ENCODE assay signal across 8 cellular contexts in the genomic region with DNA sequence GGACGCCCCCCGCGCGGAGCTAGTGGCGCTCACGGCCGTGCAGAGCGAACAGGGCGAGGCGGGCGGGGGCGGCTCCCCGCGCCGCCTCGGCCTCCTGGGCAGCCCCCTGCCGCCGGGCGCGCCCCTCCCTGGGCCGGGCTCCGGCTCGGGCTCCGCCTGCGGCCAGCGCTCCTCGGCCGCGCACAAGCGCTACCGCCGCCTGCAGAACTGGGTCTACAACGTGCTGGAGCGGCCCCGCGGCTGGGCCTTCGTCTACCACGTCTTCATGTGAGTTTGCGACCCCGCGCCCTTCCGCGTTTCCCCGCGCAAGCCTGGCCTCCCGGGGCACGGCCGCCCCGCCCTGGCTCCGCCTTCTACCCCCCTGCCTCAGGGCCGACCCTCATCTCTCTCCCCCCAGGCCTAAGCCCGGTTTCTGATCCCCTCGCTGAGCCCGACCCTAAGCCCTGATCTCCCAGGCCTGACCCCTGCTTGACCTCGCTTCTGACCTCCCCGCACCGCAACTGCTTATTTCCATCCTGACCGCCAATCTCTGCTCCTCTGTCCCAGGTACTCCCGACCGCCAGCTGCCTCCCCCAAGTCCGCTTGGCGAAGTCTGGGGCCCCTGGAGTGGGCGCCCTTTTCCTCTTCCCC. TPM values are rescaled to one million over a fixed set of nuclear protein-coding genes. Genes with fewer than 3 reads are reported as not detected.
DNase-seq lines count a peak whose midpoint lies in the region; ATAC-seq, FAIRE-seq and TF ChIP-seq lines count a peak whose summit lies in the region.

No MANE protein-coding gene starts in this region.

- no peaks in the 10 kb centered on the region for H3K27me3 Mint-ChIP-seq in osteocyte (ENCODE audit: unreplicated experiment)

- H3K4me2 ChIP-seq in endothelial cell of umbilical vein (ENCODE audit: insufficient read depth, low read length): no peak overlapping the region

- TF ChIP-seq POLR2A in endothelial cell of umbilical vein (IDR thresholded peaks at IDR 0.05; ENCODE audit: low read depth, low read length): no peak

- H3K4me3 ChIP-seq in endothelial cell of umbilical vein (replicated peaks in 1 of 3; ENCODE audit: insufficient read depth in 1 of 3, low read depth in 1 of 3, low read length in 3 of 3) (peak overlapping the region in 1 of 3 experiments; percentile 9), SJCRH30 (no peak overlapping the region)

- peaks cover 13 to 20% of the 10 kb centered on the region in 2 experiments for H3K27me3 ChIP-seq in endothelial cell of umbilical vein (ENCODE audit: control insufficient read depth in 2 of 2, insufficient read depth in 2 of 2, low read length in 2 of 2)
- H3K27me3 ChIP-seq in SJCRH30: peaks cover 10% of the 10 kb centered on the region; the same call in 1 of the 2 replicates

- POLR2A ChIA-PET in endothelial cell of umbilical vein (lab: Charles Lee): no interaction called here

- H3K27ac ChIP-seq in endothelial cell of umbilical vein (ENCODE audit: insufficient read depth, low read depth, low read length): no peak overlapping the region
- no peak overlapping the region for H3K27ac ChIP-seq in SJCRH30

- peaks cover 19% of the 10 kb centered on the region for H3K4me1 Mint-ChIP-seq in osteocyte (ENCODE audit: unreplicated experiment)

- ATAC-seq in HG03159 (IDR thresholded peaks at IDR 0.05; ENCODE audit: unreplicated experiment) (no peak), GM21528 (IDR thresholded peaks at IDR 0.05; ENCODE audit: low FRiP score, unreplicated experiment) (no peak)

- H3K36me3 Mint-ChIP-seq in osteocyte (ENCODE audit: unreplicated experiment): peaks cover 2% of the 10 kb centered on the region

- H3K9me1 ChIP-seq in endothelial cell of umbilical vein (replicated peaks; ENCODE audit: control insufficient read depth, extremely low read depth, insufficient read depth, low read length): no peaks in the 10 kb centered on the region

- DNase-seq in GM03348 (ENCODE audit: low spot score) (peak; percentile 51), NCI-H748 (lab: John Stamatoyannopoulos, UW; ENCODE audit: unreplicated experiment) (peak; percentile 94), endothelial cell of umbilical vein (ENCODE audit: low read depth, low spot score) (no peak), osteocyte (ENCODE audit: extremely low spot score, unreplicated experiment) (no peak), SJCRH30 (no peak)
- DNase-seq in activated CD4-positive, CD25-positive, alpha-beta regulatory T cell treated with anti-CD3 and anti-CD28 coated beads, Interleukin-2, amount 50 U/mL, for 72 hours: no peak

- H3K9me3 Mint-ChIP-seq in osteocyte (ENCODE audit: unreplicated experiment): no peaks in the 10 kb centered on the region

- H2AFZ ChIP-seq in endothelial cell of umbilical vein (ENCODE audit: low read depth, low read length): no peak overlapping the region

- H3K4me1 ChIP-seq in endothelial cell of umbilical vein (ENCODE audit: control insufficient read depth, extremely low read depth, insufficient read depth, low read length): no peaks in the 10 kb centered on the region
- peaks cover 25% of the 10 kb centered on the region for H3K4me1 ChIP-seq in SJCRH30

- H3K9me3 ChIP-seq in endothelial cell of umbilical vein (replicated peaks; ENCODE audit: control insufficient read depth, insufficient read depth, low read length): no peaks in the 10 kb centered on the region
- H3K9me3 ChIP-seq in SJCRH30 (replicated peaks): no peaks in the 10 kb centered on the region

- no peaks in the 10 kb centered on the region for H3K79me2 ChIP-seq in endothelial cell of umbilical vein (ENCODE audit: control insufficient read depth, insufficient read depth, low read length)

- H3K36me3 ChIP-seq in endothelial cell of umbilical vein (ENCODE audit: control insufficient read depth in 2 of 2, extremely low read depth in 1 of 2, insufficient read depth in 2 of 2, low read length in 2 of 2) (no peaks in the 10 kb centered on the region), SJCRH30 (no peaks in the 10 kb centered on the region)

- H3K9ac ChIP-seq in endothelial cell of umbilical vein (replicated peaks; ENCODE audit: extremely low read depth, insufficient read depth, low read length): no peak overlapping the region

- dilution Hi-C loops in endothelial cell of umbilical vein (cut with MboI; ENCODE audit: extremely low pct_ligation_motif_present, low sequenced_read_pairs): no loop called here

- CTCF ChIA-PET in endothelial cell of umbilical vein (lab: Charles Lee): no interaction called here

- no peak overlapping the region for H3K27ac Mint-ChIP-seq in osteocyte (ENCODE audit: unreplicated experiment)

- FAIRE-seq in endothelial cell of umbilical vein (lab: Jason Lieb, UNC): no peak

- intact Hi-C loops in endothelial cell of umbilical vein (cut with micrococcal nuclease): no loop called here

- no TSS peak for BruUV-seq in endothelial cell of umbilical vein (replicated peaks; lab: Mats Ljungman, UMichigan)

- no peak for TF ChIP-seq CTCF in endothelial cell of umbilical vein (IDR thresholded peaks at IDR 0.05; ENCODE audit: extremely low read depth in 1 of 2, insufficient read depth in 1 of 2, low read depth in 1 of 2, low read length in 2 of 2)
- TF ChIP-seq CTCF in osteocyte (IDR thresholded peaks at IDR 0.05): no peak

- no peaks in the 10 kb centered on the region for H4K20me1 ChIP-seq in endothelial cell of umbilical vein (replicated peaks; ENCODE audit: control insufficient read depth, extremely low read depth, insufficient read depth, low read length)

- H3K4me3 Mint-ChIP-seq in osteocyte (ENCODE audit: unreplicated experiment): peak overlapping the region; percentile 70

TF ChIP-seq in endothelial cell of umbilical vein, 7 proteins besides CTCF, POLR2A, EP300 and RAD21:
- TF ChIP-seq, protein P1, sequence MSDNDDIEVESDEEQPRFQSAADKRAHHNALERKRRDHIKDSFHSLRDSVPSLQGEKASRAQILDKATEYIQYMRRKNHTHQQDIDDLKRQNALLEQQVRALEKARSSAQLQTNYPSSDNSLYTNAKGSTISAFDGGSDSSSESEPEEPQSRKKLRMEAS (IDR thresholded peaks at IDR 0.05; ENCODE audit: insufficient read depth, insufficient read length): no peak
- TF ChIP-seq FOS (IDR thresholded peaks at IDR 0.05; ENCODE audit: borderline replicate concordance, insufficient read depth, low read length) (no peak), JUN (IDR thresholded peaks at IDR 0.05; ENCODE audit: borderline replicate concordance, insufficient read depth, insufficient read length, low read depth) (no peak), GATA2 (IDR thresholded peaks at IDR 0.05; ENCODE audit: insufficient read depth, insufficient read length, low read depth, low read length) (no peak), EZH2 (IDR thresholded peaks at IDR 0.05; ENCODE audit: borderline replicate concordance, low read depth, low read length, severe bottlenecking) (peak; percentile 60)

RNA-seq across cellular contexts. Expression of a gene that starts 0.7 kb away (rescaled TPM):
- total RNA-seq in endothelial cell of umbilical vein (0.07 and 0.23 TPM in 2 replicates), osteocyte (0.51 and 0.63 TPM in 2 replicates)
- polyA plus RNA-seq in endothelial cell of umbilical vein: 0.06 TPM in 2 replicates
- 0.01 TPM in 2 replicates for polyA plus RNA-seq in endothelial cell of umbilical vein (2011; cell fraction: cytosol; rRNA removed)
- 0.18 and 0.21 TPM in 2 replicates for polyA plus RNA-seq in endothelial cell of umbilical vein (2011; cell fraction: nucleus; rRNA removed)
- 0.12 and 0.26 TPM in 2 replicates for polyA plus RNA-seq in endothelial cell of umbilical vein (2012)
- polyA minus RNA-seq in endothelial cell of umbilical vein: 0.07 TPM in 1 of 2 replicates, not detected in the other
- polyA minus RNA-seq in endothelial cell of umbilical vein (2011; cell fraction: cytosol; rRNA and poly(A)+ RNA removed): not detected
- 0.14 and 0.29 TPM in 2 replicates for polyA minus RNA-seq in endothelial cell of umbilical vein (2011; cell fraction: nucleus; rRNA and poly(A)+ RNA removed)
- total RNA-seq in SJCRH30 (2014; rRNA removed; shearing (Covaris generic)): 0.05 and 0.12 TPM in 2 replicates

Comparison
In these comparisons a context has a peak if more than half of its experiments do, and no peak if none do; other contexts are left out.
1. DNase-seq: peak in GM03348 (single experiment) and NCI-H748 (single experiment); none in endothelial cell of umbilical vein (single experiment), osteocyte (single experiment), activated CD4-positive, CD25-positive, alpha-beta regulatory T cell treated with anti-CD3 and anti-CD28 coated beads, Interleukin-2, amount 50 U/mL, for 72 hours (single experiment) and SJCRH30 (0 of 2).